In genomic region chr2:186903183-186903582, GRCh38 we compare ENCODE assay signal across 11 cellular contexts. TPM values are rescaled to one million over a fixed set of nuclear protein-coding genes. Genes with fewer than 3 reads are reported as not detected.
DNase-seq lines count a peak whose midpoint lies in the region; ATAC-seq and TF ChIP-seq lines count a peak whose summit lies in the region.
"Had no signal": no experiment of that assay in that cellular context is flagged by ENCODE, and none has a peak within 500 bp of the region (broad histone marks: within the 10 kb centered on the region; RNA-seq: fewer than 3 reads in every experiment).

No MANE protein-coding gene starts in this region.

- 100% methylated on average over 1 of the region's 2 CpGs; no CpG with 5 or more reads in 1 of the 2 experiments for WGBS in endodermal cell (ENCODE audit: insufficient coverage in 1 of 2, insufficient read length in 1 of 2), 2 experiments
- WGBS in psoas muscle, 3 donors: 73 to 89% (median 81%) methylated on average over 2 of the region's 2 CpGs

- H3K27ac ChIP-seq in OCI-LY3 (ENCODE audit: low read length): no peak overlapping the region
- H3K27ac ChIP-seq in endodermal cell (ENCODE audit: low read depth, low read length): no peak overlapping the region
- H3K27ac ChIP-seq in psoas muscle: no peak overlapping the region

- no peaks in the 10 kb centered on the region for H3K9me3 ChIP-seq in OCI-LY3 (ENCODE audit: insufficient read depth, low read length)
- no peaks in the 10 kb centered on the region for H3K9me3 ChIP-seq in endodermal cell (ENCODE audit: control insufficient read depth, low read length)
- no peaks in the 10 kb centered on the region for H3K9me3 ChIP-seq in psoas muscle

- no peak for ATAC-seq in psoas muscle
- ATAC-seq in HG03565 (IDR thresholded peaks at IDR 0.05; ENCODE audit: unreplicated experiment): no peak

- no peak overlapping the region for H3K4me3 ChIP-seq in OCI-LY3 (ENCODE audit: low read length)
- H3K4me3 ChIP-seq in endodermal cell (ENCODE audit: low read length): no peak overlapping the region
- H3K4me3 ChIP-seq in psoas muscle: no peak overlapping the region

- DNase-seq in NCI-H1105 treated with DMSO at 0.1 percent for 48 hours (lab: John Stamatoyannopoulos, UW): peak; percentile 6
- DNase-seq in NCI-H1105 (lab: John Stamatoyannopoulos, UW): no peak
- DNase-seq in endodermal cell: no peak
- DNase-seq in psoas muscle: no peak
- DNase-seq in activated CD4-positive, alpha-beta T cell treated with anti-CD3 and anti-CD28 coated beads, Interleukin-2, amount 50 U/mL, for 1 hour: no peak
- no peak for DNase-seq in activated T-cell treated with anti-CD3 and anti-CD28 coated beads, Interleukin-2, amount 50 U/mL, for 1 hour
- DNase-seq: Karpas-422, naive B cell had no signal

- H3K27ac Mint-ChIP-seq in endodermal cell: no peak overlapping the region
- H3K27ac Mint-ChIP-seq: activated T-helper 2 cell treated with anti-CD3 and anti-CD28 coated beads, Interferon-gamma antibody, Interleukin-2, Interleukin-4, amounts not matched to agents 10 μg/mL and 5 μg/mL and 100 μg/mL, durations not matched to agents 14 hours and 24 hours and 36 hours; naive B cell had no signal

- H3K79me2 ChIP-seq in OCI-LY3 (ENCODE audit: low read length): no peaks in the 10 kb centered on the region

- H3K9me3 Mint-ChIP-seq in endodermal cell: no peaks in the 10 kb centered on the region
- H3K9me3 Mint-ChIP-seq: activated T-helper 2 cell treated with anti-CD3 and anti-CD28 coated beads, Interferon-gamma antibody, Interleukin-2, Interleukin-4, amounts not matched to agents 10 μg/mL and 5 μg/mL and 100 μg/mL, durations not matched to agents 14 hours and 24 hours and 36 hours had no signal

- H3K27me3 ChIP-seq in OCI-LY3 (ENCODE audit: low read depth, low read length) (no peaks in the 10 kb centered on the region), endodermal cell (ENCODE audit: control insufficient read depth, insufficient read depth, low read length, poor library complexity, severe bottlenecking) (no peaks in the 10 kb centered on the region), psoas muscle (ENCODE audit: insufficient read depth in 3 of 3, low read length in 2 of 3) (no peaks in the 10 kb centered on the region)

- H3K4me3 Mint-ChIP-seq in endodermal cell: no peak overlapping the region
- H3K4me3 Mint-ChIP-seq: naive B cell had no signal

- H3K36me3 ChIP-seq in OCI-LY3 (replicated peaks; ENCODE audit: low read depth, low read length) (no peaks in the 10 kb centered on the region), endodermal cell (ENCODE audit: control insufficient read depth, insufficient read depth, low read length) (no peaks in the 10 kb centered on the region), psoas muscle (ENCODE audit: insufficient read depth in 1 of 2, low read depth in 1 of 2) (no peaks in the 10 kb centered on the region)

- H3K4me1 Mint-ChIP-seq in endodermal cell: no peaks in the 10 kb centered on the region
- H3K4me1 Mint-ChIP-seq: naive B cell had no signal

- TF ChIP-seq CTCF in OCI-LY3 (IDR thresholded peaks at IDR 0.05; ENCODE audit: low read depth, low read length): peak; percentile 66
- peak; percentile 72 for TF ChIP-seq CTCF in endodermal cell (conservative IDR thresholded peaks at IDR 0.05)
- TF ChIP-seq CTCF in psoas muscle (IDR thresholded peaks at IDR 0.05): peak; percentile 14

- intact Hi-C loops in psoas muscle (cut with DNase I): no loop called here

- no peaks in the 10 kb centered on the region for H3K27me3 Mint-ChIP-seq in endodermal cell (ENCODE audit: insufficient read depth)
- H3K27me3 Mint-ChIP-seq: naive B cell had no signal

- H3K4me1 ChIP-seq in OCI-LY3 (ENCODE audit: low read length) (peaks cover 7% of the 10 kb centered on the region; the same call in 1 of the 2 replicates), endodermal cell (ENCODE audit: control insufficient read depth, insufficient read depth, low read length) (no peaks in the 10 kb centered on the region), psoas muscle (no peaks in the 10 kb centered on the region)

- H3K9ac ChIP-seq in OCI-LY3 (ENCODE audit: low read length) (no peak overlapping the region), endodermal cell (ENCODE audit: extremely low read depth, low read length, poor library complexity, severe bottlenecking) (no peak overlapping the region)

- peak overlapping the region; percentile 29; the same call in 1 of the 2 replicates for H2AFZ ChIP-seq in OCI-LY3 (ENCODE audit: low read depth, low read length)

- no peaks in the 10 kb centered on the region for H4K20me1 ChIP-seq in OCI-LY3 (ENCODE audit: insufficient read depth, low read length)

- H3K36me3 Mint-ChIP-seq in endodermal cell (ENCODE audit: low read depth): no peaks in the 10 kb centered on the region
- H3K36me3 Mint-ChIP-seq: naive B cell had no signal

- H3K4me2 ChIP-seq in OCI-LY3 (ENCODE audit: low read length): no peak overlapping the region

RNA-seq across cellular contexts. Expression of gene ZSWIM2, which starts 54.2 kb away (rescaled TPM):
- total RNA-seq in endodermal cell (not detected), psoas muscle (not detected)
- polyA plus RNA-seq in endodermal cell (2013, experiment 1 of 2): not detected
- polyA plus RNA-seq in endodermal cell (2013, experiment 2 of 2): 0.17 TPM
- not detected for polyA plus RNA-seq in psoas muscle
- total RNA-seq: activated T-helper 2 cell treated with anti-CD3 and anti-CD28 coated beads, Interferon-gamma antibody, Interleukin-2, Interleukin-4, amounts not matched to agents 10 μg/mL and 5 μg/mL and 100 μg/mL, durations not matched to agents 14 hours and 24 hours and 36 hours had no signal

Comparison
In these comparisons a context has a peak if more than half of its experiments do, and no peak if none do; other contexts are left out.
1. CTCF ChIP-seq: peak in every context shown above with its lines; median percentile 72 in endodermal cell; 66 in OCI-LY3; 14 in psoas muscle.